In the genomic region with DNA sequence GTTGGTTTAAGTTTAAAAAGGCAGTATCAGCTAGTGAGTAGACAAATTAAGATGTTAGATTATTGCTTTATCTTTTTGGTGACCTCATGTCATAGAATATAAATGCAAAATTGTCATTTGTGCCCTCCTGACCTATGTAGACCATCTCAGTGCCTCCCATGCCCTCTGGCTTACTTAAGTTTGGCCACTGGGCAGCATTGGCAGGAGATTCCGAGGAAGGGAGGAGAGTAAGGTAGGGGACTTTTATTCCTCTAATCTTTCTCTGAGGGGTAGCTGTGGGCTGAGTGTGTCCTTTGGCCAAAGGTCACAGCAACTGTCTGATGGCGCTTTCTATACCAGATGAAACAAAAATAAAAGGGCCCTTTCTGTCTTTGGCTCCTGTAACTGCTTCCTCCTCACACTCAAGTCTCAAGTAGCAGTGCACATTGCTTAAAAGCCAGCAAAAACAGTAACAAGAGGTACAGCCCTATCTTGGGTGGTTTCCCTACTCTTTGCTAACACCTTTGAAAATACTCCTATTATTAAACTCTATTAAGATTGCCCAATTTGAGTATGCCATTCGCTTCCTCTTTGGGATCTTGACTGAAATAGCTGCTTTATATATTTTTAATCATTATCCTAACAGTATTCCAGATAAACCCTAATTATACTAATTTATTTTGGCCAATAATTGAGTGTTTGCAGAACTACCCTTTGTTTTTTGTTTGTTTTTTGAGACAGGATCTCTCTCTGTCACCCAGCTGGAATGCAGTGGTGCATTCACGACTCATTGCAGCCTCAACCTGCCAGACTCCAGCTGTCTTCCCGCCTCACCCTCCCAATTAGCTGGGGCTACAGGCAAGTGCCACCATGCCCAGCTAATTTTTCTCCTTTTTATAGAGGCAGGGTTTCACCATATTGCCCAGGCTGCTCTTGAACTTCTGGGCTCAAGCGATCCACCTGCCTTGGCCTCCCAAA, we compare ENCODE assay signal across 14 cellular contexts. TPM values are rescaled to one million over a fixed set of nuclear protein-coding genes. Genes with fewer than 3 reads are reported as not detected.
DNase-seq lines count a peak whose midpoint lies in the region; ATAC-seq, FAIRE-seq and TF ChIP-seq lines count a peak whose summit lies in the region.
"Had no signal": no experiment of that assay in that cellular context is flagged by ENCODE, and none has a peak within 500 bp of the region (broad histone marks: within the 10 kb centered on the region; RNA-seq: fewer than 3 reads in every experiment).

No MANE protein-coding gene starts in this region.

- CTCF ChIA-PET in RWPE1 (lab: Yijun Ruan, JAX) = interaction anchor here (0.6 kb wide), 1 partner anchor 131 kb away, joined by 4 read pairs; no protein-coding TSS in a partner anchor

- H3K9ac ChIP-seq in kidney (ENCODE audit: low read length in 2 of 2) = peak overlapping the region in 1 of 2 donors; percentile 26

- peak overlapping the region; percentile 75 for H3K27ac ChIP-seq in RWPE1
- no peak overlapping the region for H3K27ac ChIP-seq in left lung
- no peak overlapping the region for H3K27ac ChIP-seq in kidney (ENCODE audit: low read depth in 2 of 2, low read length in 2 of 2)
- H3K27ac ChIP-seq: tibial artery had no signal

- H3K36me3 ChIP-seq in left lung (no peaks in the 10 kb centered on the region), kidney (ENCODE audit: control insufficient read depth in 1 of 2, insufficient read depth in 2 of 2, low read length in 2 of 2) (no peaks in the 10 kb centered on the region)

- no peak for TF ChIP-seq CTCF in RWPE1 (conservative IDR thresholded peaks at IDR 0.05; ENCODE audit: low read depth)
- no peak for TF ChIP-seq CTCF in left lung (IDR thresholded peaks at IDR 0.05)
- no peak for TF ChIP-seq CTCF in kidney (IDR thresholded peaks at IDR 0.05; ENCODE audit: borderline replicate concordance, extremely low read depth, insufficient read depth)

- DNase-seq in EH (ENCODE audit: low read depth) = peak; percentile 44
- DNase-seq in LHCN-M2 (ENCODE audit: low read depth) = peak; percentile 66
- no peak for DNase-seq in RWPE1 (ENCODE audit: low spot score)
- DNase-seq in left lung = no peak
- DNase-seq in kidney = no peak
- no peak for DNase-seq in SW480 (ENCODE audit: low spot score)
- DNase-seq in KBM-7 = no peak
- DNase-seq: activated T-cell treated with anti-CD3 and anti-CD28 coated beads, Interleukin-2, amount 50 U/mL, for 24 hours; caudate nucleus; left cardiac atrium; posterior cingulate gyrus; tibial artery had no signal

- H3K9me3 ChIP-seq in left lung (no peaks in the 10 kb centered on the region), kidney (ENCODE audit: control insufficient read depth in 1 of 2, low read length in 2 of 2) (no peaks in the 10 kb centered on the region)
- H3K9me3 ChIP-seq: tibial artery had no signal

- in situ Hi-C loops in KBM-7 (cut with MboI; ENCODE audit: low pct_unique_long_range_greater_than_20kb, low sequenced_read_pairs) = no loop called here

- POLR2A ChIA-PET in RWPE1 (lab: Yijun Ruan, JAX; ENCODE audit: low non-redundant PET) = no interaction called here

- H3K27me3 ChIP-seq in left lung = no peaks in the 10 kb centered on the region
- H3K27me3 ChIP-seq: tibial artery had no signal

- FAIRE-seq in kidney (lab: Jason Lieb, UNC) = no peak
- FAIRE-seq: GM18507 had no signal

- intact Hi-C loops in left lung (cut with DNase I) = no loop called here
- intact Hi-C loops in kidney (cut with DNase I) = no loop called here

- ATAC-seq in left lung = peak; percentile 90
- ATAC-seq in GM21723 (IDR thresholded peaks at IDR 0.05; ENCODE audit: unreplicated experiment) = no peak
- ATAC-seq: left cardiac atrium had no signal

- H3K4me3 ChIP-seq in left lung (no peak overlapping the region), kidney (ENCODE audit: low read length in 2 of 2) (no peak overlapping the region)
- H3K4me3 ChIP-seq: tibial artery had no signal

- H3K4me1 ChIP-seq in left lung (no peaks in the 10 kb centered on the region), kidney (ENCODE audit: control insufficient read depth in 1 of 2, insufficient read depth in 1 of 2, low read depth in 1 of 2, low read length in 2 of 2) (peaks cover 0 to 3% of the 10 kb centered on the region in 2 donors)
- H3K4me1 ChIP-seq: tibial artery had no signal

RNA-seq across cellular contexts. Expression of gene KCNH3, which starts 56.5 kb away (rescaled TPM):
- total RNA-seq in LHCN-M2 (2014; rRNA removed) (0.11 TPM in 1 of 2 replicates, not detected in the other), left lung (1 to 10 TPM in 1 of 2 donors, under 1 TPM in 1; 0.15 to 2.4 TPM), kidney (2.8 TPM)
- 0.07 TPM for polyA plus RNA-seq in LHCN-M2 (2012)
- polyA plus RNA-seq in kidney (ENCODE audit: insufficient read depth, low read depth, low replicate concordance) = 1.4 TPM

Comparison
In these comparisons a context has a peak if more than half of its experiments do, and no peak if none do; other contexts are left out.
1. DNase-seq: peak in EH (single experiment) and LHCN-M2 (single experiment); none in RWPE1 (single experiment), left lung (0 of 2), kidney (single experiment), SW480 (single experiment) and KBM-7 (single experiment).